ENCODE assay signal across 1 cellular context in genomic region chr17:43952351-43952723, GRCh38.
TF ChIP-seq lines count a peak whose summit lies in the region.

No MANE protein-coding gene starts in this region.

TF ChIP-seq in WTC11, 78 proteins besides CTCF, POLR2A, EP300 and RAD21:
- TF ChIP-seq FOXJ3 (CRISPR knock-in tag; IDR thresholded peaks at IDR 0.05; ENCODE audit: borderline replicate concordance), result no peak
- TF ChIP-seq E2F1 (CRISPR knock-in tag; IDR thresholded peaks at IDR 0.05), result no peak
- TF ChIP-seq ZNF671 (CRISPR knock-in tag; IDR thresholded peaks at IDR 0.05), result no peak
- no peak for TF ChIP-seq ZNF396 (CRISPR knock-in tag; IDR thresholded peaks at IDR 0.05; ENCODE audit: borderline replicate concordance)
- TF ChIP-seq MYBL2 (CRISPR knock-in tag; IDR thresholded peaks at IDR 0.05), result no peak
- no peak for TF ChIP-seq FOXK1 (CRISPR knock-in tag; IDR thresholded peaks at IDR 0.05)
- no peak for TF ChIP-seq JAZF1 (CRISPR knock-in tag; IDR thresholded peaks at IDR 0.05)
- no peak for TF ChIP-seq SMAD4 (CRISPR knock-in tag; IDR thresholded peaks at IDR 0.05)
- TF ChIP-seq ZNF121 (CRISPR knock-in tag; IDR thresholded peaks at IDR 0.05), result no peak
- no peak for TF ChIP-seq ZSCAN18 (CRISPR knock-in tag; IDR thresholded peaks at IDR 0.05)
- TF ChIP-seq SOX15 (CRISPR knock-in tag; IDR thresholded peaks at IDR 0.05), result no peak
- no peak for TF ChIP-seq ZNF317 (CRISPR knock-in tag; IDR thresholded peaks at IDR 0.05; ENCODE audit: borderline replicate concordance, low read depth)
- TF ChIP-seq JUN (CRISPR knock-in tag; IDR thresholded peaks at IDR 0.05), result no peak
- TF ChIP-seq EMX1 (CRISPR knock-in tag; IDR thresholded peaks at IDR 0.05), result no peak
- TF ChIP-seq ATF2 (CRISPR knock-in tag; IDR thresholded peaks at IDR 0.05; ENCODE audit: borderline replicate concordance, low read depth), result no peak
- TF ChIP-seq NR2C2 (CRISPR knock-in tag; IDR thresholded peaks at IDR 0.05), result no peak
- no peak for TF ChIP-seq RELA (CRISPR knock-in tag; IDR thresholded peaks at IDR 0.05; ENCODE audit: borderline replicate concordance)
- no peak; the same call in 1 of the 2 replicates for TF ChIP-seq ARID4B (CRISPR knock-in tag; IDR thresholded peaks at IDR 0.05; ENCODE audit: borderline replicate concordance)
- TF ChIP-seq E2F5 (CRISPR knock-in tag; IDR thresholded peaks at IDR 0.05), result no peak
